9 cellular contexts compared by ENCODE assay signal in genomic region chr1:27574871-27575831, GRCh38.
DNase-seq lines count a peak whose midpoint lies in the region; ATAC-seq and TF ChIP-seq lines count a peak whose summit lies in the region.
"Had no signal": no experiment of that assay in that cellular context is flagged by ENCODE, and none has a peak within 500 bp of the region (broad histone marks: within the 10 kb centered on the region; RNA-seq: fewer than 3 reads in every experiment).

No MANE protein-coding gene starts in this region.

- peak overlapping the region in 2 of 5 donors; percentile 39 to 45 for H3K9ac ChIP-seq in subcutaneous abdominal adipose tissue (ENCODE audit: low read length in 5 of 5)

- no peak for ATAC-seq in HG03469 (IDR thresholded peaks at IDR 0.05; ENCODE audit: unreplicated experiment)
- ATAC-seq in GM21717 (IDR thresholded peaks at IDR 0.05; ENCODE audit: unreplicated experiment): no peak

- no peaks in the 10 kb centered on the region for H3K27me3 ChIP-seq in subcutaneous abdominal adipose tissue (ENCODE audit: control insufficient read depth in 5 of 5, insufficient read depth in 4 of 5, low read length in 5 of 5)

- DNase-seq in DMS153 treated with DMSO at 0.1 percent for 48 hours (lab: John Stamatoyannopoulos, UW; ENCODE audit: unreplicated experiment): peak; percentile 82
- DNase-seq in NCI-H2107 (lab: John Stamatoyannopoulos, UW): peak; percentile 58
- DNase-seq in choroid plexus epithelial cell (ENCODE audit: low read depth): peak; percentile 87
- peak; percentile 95 for DNase-seq in left kidney (ENCODE audit: low read depth, low spot score)
- DNase-seq in SKM-1 (lab: John Stamatoyannopoulos, UW; ENCODE audit: unreplicated experiment): no peak

- no peaks in the 10 kb centered on the region for H3K9me3 ChIP-seq in subcutaneous abdominal adipose tissue (ENCODE audit: control insufficient read depth in 5 of 5, low read length in 5 of 5)

- TF ChIP-seq CTCF in choroid plexus epithelial cell (conservative IDR thresholded peaks at IDR 0.05; ENCODE audit: low read depth, low read length): no peak

- no peaks in the 10 kb centered on the region for H3K36me3 ChIP-seq in subcutaneous abdominal adipose tissue (ENCODE audit: control insufficient read depth in 5 of 5, insufficient read depth in 5 of 5, low read length in 5 of 5)

- peaks cover 3 to 74% (median 69%) of the 10 kb centered on the region in 5 donors for H3K4me1 ChIP-seq in subcutaneous abdominal adipose tissue (ENCODE audit: control insufficient read depth in 5 of 5, insufficient read depth in 5 of 5, low read length in 5 of 5)

- H3K4me3 ChIP-seq in choroid plexus epithelial cell (ENCODE audit: low read depth, low read length) (peak overlapping the region; percentile 40), subcutaneous abdominal adipose tissue (ENCODE audit: low read depth in 1 of 5, low read length in 5 of 5) (peak overlapping the region in 4 of 5 donors; percentile 17 to 52 (median 47))

- peak overlapping the region; percentile 19 for H3K27ac ChIP-seq in subcutaneous abdominal adipose tissue (ENCODE audit: low read depth, low read length)
- H3K27ac ChIP-seq: HL-60 had no signal
